18 cellular contexts compared by ENCODE assay signal in the genomic region with DNA sequence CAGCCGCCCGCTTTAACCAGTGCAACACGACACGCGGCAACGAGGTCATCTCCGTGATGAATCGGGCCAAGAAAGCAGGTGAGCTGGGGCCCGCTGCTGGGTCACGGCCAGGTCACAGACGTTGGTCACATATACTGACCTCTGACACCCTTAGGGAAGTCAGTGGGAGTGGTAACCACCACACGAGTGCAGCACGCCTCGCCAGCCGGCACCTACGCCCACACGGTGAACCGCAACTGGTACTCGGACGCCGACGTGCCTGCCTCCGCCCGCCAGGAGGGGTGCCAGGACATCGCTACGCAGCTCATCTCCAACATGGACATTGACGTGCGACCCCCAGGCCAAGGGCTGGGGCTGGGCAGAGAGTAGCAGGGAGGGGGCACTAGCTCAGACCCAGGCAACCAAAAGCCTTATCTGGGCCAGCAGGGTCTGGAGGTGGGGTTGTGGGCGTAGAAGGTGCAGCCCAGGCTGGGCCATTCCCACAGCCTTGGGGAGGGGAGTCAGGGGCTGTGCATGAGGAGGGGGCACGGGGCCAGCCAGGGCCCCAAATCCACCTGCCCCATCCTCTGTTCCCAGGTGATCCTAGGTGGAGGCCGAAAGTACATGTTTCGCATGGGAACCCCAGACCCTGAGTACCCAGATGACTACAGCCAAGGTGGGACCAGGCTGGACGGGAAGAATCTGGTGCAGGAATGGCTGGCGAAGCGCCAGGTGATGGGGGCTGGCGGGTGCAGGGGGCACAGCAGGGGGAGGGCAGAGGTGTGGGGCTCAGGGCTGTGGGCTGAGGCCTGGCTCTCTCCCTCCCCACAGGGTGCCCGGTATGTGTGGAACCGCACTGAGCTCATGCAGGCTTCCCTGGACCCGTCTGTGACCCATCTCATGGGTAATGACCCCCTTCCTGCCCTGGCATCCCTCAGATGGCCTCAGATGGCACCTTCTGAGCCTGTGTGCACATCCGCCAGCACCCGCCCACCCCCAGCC. TPM values are rescaled to one million over a fixed set of nuclear protein-coding genes. Genes with fewer than 3 reads are reported as not detected.
"Had no signal": no experiment of that assay in that cellular context is flagged by ENCODE, and none has a peak within 500 bp of the region (broad histone marks: within the 10 kb centered on the region; RNA-seq: fewer than 3 reads in every experiment).

No MANE protein-coding gene starts in this region.

RNA-seq across cellular contexts. Expression of a gene that starts 1.3 kb away (rescaled TPM):
- total RNA-seq: activated CD4-positive, alpha-beta memory T cell treated with anti-CD3 and anti-CD28 coated beads for 36 hours; activated CD4-positive, alpha-beta T cell treated with anti-CD3 and anti-CD28 coated beads for 36 hours; activated CD4-positive, alpha-beta T cell treated with anti-CD3 and anti-CD28 coated beads, Interleukin-2, amount 10 ng/mL, durations not matched to agents 24 days and 14 days; activated CD8-positive, alpha-beta memory T cell treated with anti-CD3 and anti-CD28 coated beads for 36 hours; activated CD8-positive, alpha-beta memory T cell treated with anti-CD3 and anti-CD28 coated beads, Interleukin-2, amount 10 ng/mL, durations not matched to agents 7 days and 5 days; activated CD8-positive, alpha-beta T cell treated with anti-CD3 and anti-CD28 coated beads, Interleukin-2, amount 10 ng/mL, durations not matched to agents 7 days and 5 days; activated naive CD4-positive, alpha-beta T cell treated with anti-CD3 and anti-CD28 coated beads for 36 hours; activated naive CD8-positive, alpha-beta T cell treated with anti-CD3 and anti-CD28 coated beads for 36 hours; activated T-helper 1 cell treated with anti-CD3 and anti-CD28 coated beads, Interleukin-12 subunit alpha, Interleukin-12 subunit beta, Interleukin-2, Interleukin-4 antibody, amounts not matched to agents 30 ng/mL and 10 ng/mL and 1 ng/mL, durations not matched to agents 14 hours and 24 hours and 36 hours; activated T-helper 2 cell treated with anti-CD3 and anti-CD28 coated beads, Interferon-gamma antibody, Interleukin-2, Interleukin-4, amounts not matched to agents 10 μg/mL and 5 μg/mL and 100 μg/mL, durations not matched to agents 14 hours and 24 hours and 36 hours; adrenal gland; aorta; endodermal cell; foreskin keratinocyte; gastrocnemius medialis; glomerular endothelial cell had no signal
- polyA plus RNA-seq: adrenal gland, aorta, foreskin keratinocyte had no signal

RNA-seq across cellular contexts. Expression of a gene that starts 26.7 kb away (rescaled TPM):
- total RNA-seq: activated CD4-positive, alpha-beta memory T cell treated with anti-CD3 and anti-CD28 coated beads for 36 hours; activated CD4-positive, alpha-beta T cell treated with anti-CD3 and anti-CD28 coated beads for 36 hours; activated CD4-positive, alpha-beta T cell treated with anti-CD3 and anti-CD28 coated beads, Interleukin-2, amount 10 ng/mL, durations not matched to agents 24 days and 14 days; activated CD8-positive, alpha-beta memory T cell treated with anti-CD3 and anti-CD28 coated beads for 36 hours; activated CD8-positive, alpha-beta memory T cell treated with anti-CD3 and anti-CD28 coated beads, Interleukin-2, amount 10 ng/mL, durations not matched to agents 7 days and 5 days; activated CD8-positive, alpha-beta T cell treated with anti-CD3 and anti-CD28 coated beads, Interleukin-2, amount 10 ng/mL, durations not matched to agents 7 days and 5 days; activated naive CD4-positive, alpha-beta T cell treated with anti-CD3 and anti-CD28 coated beads for 36 hours; activated naive CD8-positive, alpha-beta T cell treated with anti-CD3 and anti-CD28 coated beads for 36 hours; activated T-helper 1 cell treated with anti-CD3 and anti-CD28 coated beads, Interleukin-12 subunit alpha, Interleukin-12 subunit beta, Interleukin-2, Interleukin-4 antibody, amounts not matched to agents 30 ng/mL and 10 ng/mL and 1 ng/mL, durations not matched to agents 14 hours and 24 hours and 36 hours; activated T-helper 2 cell treated with anti-CD3 and anti-CD28 coated beads, Interferon-gamma antibody, Interleukin-2, Interleukin-4, amounts not matched to agents 10 μg/mL and 5 μg/mL and 100 μg/mL, durations not matched to agents 14 hours and 24 hours and 36 hours; adrenal gland; aorta; body of pancreas; endodermal cell; esophagus muscularis mucosa; foreskin keratinocyte; gastrocnemius medialis; glomerular endothelial cell had no signal
- polyA plus RNA-seq: adrenal gland, aorta, foreskin keratinocyte had no signal
